ENCODE assay signal across 25 cellular contexts in the genomic region with DNA sequence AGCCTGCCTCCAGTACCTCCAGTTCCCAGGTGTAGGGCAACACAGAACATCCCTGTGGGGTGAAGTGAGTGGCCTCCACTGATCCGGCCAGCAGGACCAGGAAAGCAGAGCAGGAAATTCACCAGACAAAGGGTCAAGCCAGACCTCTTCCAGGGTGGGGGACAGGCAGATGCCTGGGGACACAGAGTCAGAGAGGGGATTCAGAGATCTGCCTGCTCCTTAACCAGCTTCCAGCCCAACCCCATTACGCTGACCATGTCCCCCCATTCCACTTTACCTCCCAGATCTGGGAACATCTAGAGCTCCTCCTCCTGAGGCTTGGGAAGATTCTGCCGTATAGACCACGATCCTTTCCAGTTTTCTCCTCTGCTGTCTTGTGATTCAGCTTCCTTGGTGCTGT.
A peak's percentile ranks its signal among the peaks of the same experiment; 100 is the strongest.
DNase-seq lines count a peak whose midpoint lies in the region; ATAC-seq, FAIRE-seq and TF ChIP-seq lines count a peak whose summit lies in the region.
"Had no signal": no experiment of that assay in that cellular context is flagged by ENCODE, and none has a peak within 500 bp of the region (broad histone marks: within the 10 kb centered on the region; RNA-seq: fewer than 3 reads in every experiment).

No MANE protein-coding gene starts in this region.

- FAIRE-seq in A549 (lab: Jason Lieb, UNC) (peak; percentile 73), astrocyte (lab: Jason Lieb, UNC) (peak; percentile 89), HTR-8/SVneo (lab: Jason Lieb, UNC) (no peak)
- FAIRE-seq: GM12878, GM12892, GM18507 had no signal

- no peak overlapping the region for H3K9ac ChIP-seq in astrocyte (ENCODE audit: low read length)
- H3K9ac ChIP-seq: BLaER1 had no signal

- H3K27ac Mint-ChIP-seq in astrocyte (ENCODE audit: unreplicated experiment), result no peak overlapping the region
- H3K27ac Mint-ChIP-seq: CD14-positive monocyte; CD4-positive, alpha-beta memory T cell; CD4-positive, CD25-positive, alpha-beta regulatory T cell; CD8-positive, alpha-beta memory T cell had no signal

- H3K4me1 Mint-ChIP-seq in astrocyte (ENCODE audit: low read depth, unreplicated experiment), result no peaks in the 10 kb centered on the region
- H3K4me1 Mint-ChIP-seq: CD14-positive monocyte; CD4-positive, alpha-beta memory T cell; CD4-positive, CD25-positive, alpha-beta regulatory T cell; CD8-positive, alpha-beta memory T cell had no signal

- H3K4me1 ChIP-seq in A549, result no peaks in the 10 kb centered on the region; the same call in 2 of the 3 replicates
- no peaks in the 10 kb centered on the region for H3K4me1 ChIP-seq in astrocyte (ENCODE audit: insufficient read depth, low read length)
- H3K4me1 ChIP-seq: BE2C, BLaER1 had no signal

- H3K27ac ChIP-seq in A549 (no peak overlapping the region), astrocyte (ENCODE audit: low read depth, low read length) (no peak overlapping the region)
- H3K27ac ChIP-seq: 22Rv1, BLaER1 had no signal

- 60% methylated on average over 4 of the region's 4 CpGs for WGBS in A549 (ENCODE audit: missing lambda C conversion rate)

- no peaks in the 10 kb centered on the region for H4K20me1 ChIP-seq in astrocyte (ENCODE audit: insufficient read depth, low read length)
- H4K20me1 ChIP-seq: BLaER1 had no signal

- TF ChIP-seq POLR2A in A549 (IDR thresholded peaks at IDR 0.05; ENCODE audit: low read length), result no peak

- H3K4me3 Mint-ChIP-seq in astrocyte (ENCODE audit: unreplicated experiment), result no peak overlapping the region
- H3K4me3 Mint-ChIP-seq: CD14-positive monocyte; CD4-positive, alpha-beta memory T cell; CD4-positive, CD25-positive, alpha-beta regulatory T cell; CD8-positive, alpha-beta memory T cell had no signal

- H3K9me3 ChIP-seq in A549, result no peaks in the 10 kb centered on the region
- H3K9me3 ChIP-seq in astrocyte (ENCODE audit: insufficient read depth, low read depth, low read length), result no peaks in the 10 kb centered on the region
- H3K9me3 ChIP-seq: BE2C, BLaER1 had no signal

- CTCF ChIA-PET in A549 (lab: Yijun Ruan, JAX), result interaction anchor here (1.5 to 2.3 kb wide), 2 partner anchors 10 to 12 kb away, joined by 3 to 10 read pairs; no protein-coding TSS in a partner anchor

- TF ChIP-seq CTCF in A549 (IDR thresholded peaks at IDR 0.05), result no peak
- no peak for TF ChIP-seq CTCF in astrocyte (IDR thresholded peaks at IDR 0.05; ENCODE audit: insufficient read depth, low read depth, low read length)

- DNase-seq in cardiac septum (ENCODE audit: low spot score) (peak; percentile 59), Right ventricle myocardium inferior (ENCODE audit: missing footprints) (no peak), A549 (ENCODE audit: low read depth in 1 of 2, low spot score in 1 of 2) (no peak), astrocyte (ENCODE audit: low read depth) (no peak), HTR-8/SVneo (ENCODE audit: insufficient read length, low spot score) (no peak)
- DNase-seq: ACHN; BE2C; C1 segment of cervical spinal cord; CD4-positive, alpha-beta memory T cell; CD4-positive, CD25-positive, alpha-beta regulatory T cell; CD8-positive, alpha-beta memory T cell; COR-L47; DMS 273 treated with DMSO at 0.1 percent for 48 hours; DMS153; DMS53; DMS79; DND-41; EL; GDM1 had no signal

- no peak overlapping the region for H3K4me2 ChIP-seq in A549
- no peak overlapping the region for H3K4me2 ChIP-seq in astrocyte (ENCODE audit: low read length)
- H3K4me2 ChIP-seq: BLaER1 had no signal

- H3K36me3 ChIP-seq in astrocyte (ENCODE audit: insufficient read depth, low read length), result no peaks in the 10 kb centered on the region
- H3K36me3 ChIP-seq: BE2C, BLaER1 had no signal

- intact Hi-C loops in cardiac septum (cut with DNase I) (no loop called here), Right ventricle myocardium inferior (cut with DNase I) (no loop called here)

- ATAC-seq in Right ventricle myocardium inferior, result no peak
- no peak for ATAC-seq in A549
- ATAC-seq: GM12878 had no signal

- no peak for TF ChIP-seq EP300 in A549 (IDR thresholded peaks at IDR 0.05)

- peaks cover 2% of the 10 kb centered on the region for H3K36me3 Mint-ChIP-seq in astrocyte (ENCODE audit: low read depth, unreplicated experiment)
- H3K36me3 Mint-ChIP-seq: CD14-positive monocyte; CD4-positive, alpha-beta memory T cell; CD4-positive, CD25-positive, alpha-beta regulatory T cell; CD8-positive, alpha-beta memory T cell had no signal

- H2AFZ ChIP-seq in astrocyte (ENCODE audit: low read depth, low read length), result no peak overlapping the region

- H3K27me3 ChIP-seq in astrocyte (ENCODE audit: insufficient read depth, low read length), result no peaks in the 10 kb centered on the region
- H3K27me3 ChIP-seq: BE2C, BLaER1 had no signal

- no peaks in the 10 kb centered on the region for H3K27me3 Mint-ChIP-seq in astrocyte (ENCODE audit: low read depth, unreplicated experiment)
- H3K27me3 Mint-ChIP-seq: CD4-positive, alpha-beta memory T cell; CD8-positive, alpha-beta memory T cell had no signal

- POLR2A ChIA-PET in A549 (lab: Yijun Ruan, JAX), result no interaction called here

- no peak overlapping the region for H3K4me3 ChIP-seq in A549
- H3K4me3 ChIP-seq in astrocyte (ENCODE audit: insufficient read depth, low read depth, low read length), result no peak overlapping the region
- H3K4me3 ChIP-seq: BLaER1, GM12878 had no signal

- no peaks in the 10 kb centered on the region for H3K9me3 Mint-ChIP-seq in astrocyte (ENCODE audit: unreplicated experiment)
- H3K9me3 Mint-ChIP-seq: CD4-positive, alpha-beta memory T cell; CD8-positive, alpha-beta memory T cell had no signal

- TF ChIP-seq RAD21 in A549 (conservative IDR thresholded peaks at IDR 0.05 in 1 of 2, IDR thresholded peaks at IDR 0.05 in 1 of 2), result no peak

- no peaks in the 10 kb centered on the region for H3K79me2 ChIP-seq in astrocyte (ENCODE audit: insufficient read depth, low read length)

TF ChIP-seq in A549, 52 proteins besides CTCF, POLR2A, EP300 and RAD21:
- no peak for TF ChIP-seq PHF8 (IDR thresholded peaks at IDR 0.05; ENCODE audit: borderline replicate concordance, low read depth)
TF ChIP-seq in A549: peak in this region for 0.
